ENCODE assay signal across 1 cellular context in genomic region chr22:43039800-43040199, GRCh38.
TF ChIP-seq lines count a peak whose summit lies in the region.

No MANE protein-coding gene starts in this region.

TF ChIP-seq in HepG2, 621 proteins besides CTCF, POLR2A, EP300 and RAD21 (continued from another document):
- TF ChIP-seq, protein P1, sequence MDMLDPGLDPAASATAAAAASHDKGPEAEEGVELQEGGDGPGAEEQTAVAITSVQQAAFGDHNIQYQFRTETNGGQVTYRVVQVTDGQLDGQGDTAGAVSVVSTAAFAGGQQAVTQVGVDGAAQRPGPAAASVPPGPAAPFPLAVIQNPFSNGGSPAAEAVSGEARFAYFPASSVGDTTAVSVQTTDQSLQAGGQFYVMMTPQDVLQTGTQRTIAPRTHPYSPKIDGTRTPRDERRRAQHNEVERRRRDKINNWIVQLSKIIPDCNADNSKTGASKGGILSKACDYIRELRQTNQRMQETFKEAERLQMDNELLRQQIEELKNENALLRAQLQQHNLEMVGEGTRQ (IDR thresholded peaks at IDR 0.05; ENCODE audit: low read depth, low read length), result no peak
- TF ChIP-seq, protein P1 (CRISPR knock-in tag; IDR thresholded peaks at IDR 0.05; ENCODE audit: borderline replicate concordance), result no peak
- TF ChIP-seq ARHGAP35 (CRISPR knock-in tag; IDR thresholded peaks at IDR 0.05; ENCODE audit: borderline replicate concordance), result no peak
- no peak for TF ChIP-seq CEBPG (CRISPR knock-in tag; IDR thresholded peaks at IDR 0.05)
- no peak for TF ChIP-seq DMAP1 (CRISPR knock-in tag; IDR thresholded peaks at IDR 0.05)
- TF ChIP-seq ZNF792 (CRISPR knock-in tag; IDR thresholded peaks at IDR 0.05), result no peak
- TF ChIP-seq ZNF556 (CRISPR knock-in tag; IDR thresholded peaks at IDR 0.05; ENCODE audit: borderline replicate concordance), result no peak
- TF ChIP-seq THAP8 (CRISPR knock-in tag; IDR thresholded peaks at IDR 0.05; ENCODE audit: borderline replicate concordance), result no peak
- no peak for TF ChIP-seq PHF8 (CRISPR knock-in tag; IDR thresholded peaks at IDR 0.05)
- TF ChIP-seq RAD51 (IDR thresholded peaks at IDR 0.05; ENCODE audit: borderline replicate concordance), result no peak
- TF ChIP-seq ZNF562 (CRISPR knock-in tag; IDR thresholded peaks at IDR 0.05; ENCODE audit: borderline replicate concordance), result no peak
- no peak for TF ChIP-seq ZNF253 (CRISPR knock-in tag; IDR thresholded peaks at IDR 0.05; ENCODE audit: borderline replicate concordance)
- TF ChIP-seq ZNF274 (CRISPR knock-in tag; IDR thresholded peaks at IDR 0.05), result no peak
- TF ChIP-seq GABPB1 (CRISPR knock-in tag; IDR thresholded peaks at IDR 0.05), result peak; percentile 17; the same call in 1 of the 2 replicates
- TF ChIP-seq CREB3 (CRISPR knock-in tag; IDR thresholded peaks at IDR 0.05), result no peak
- peak; percentile 74 for TF ChIP-seq ZEB1 (IDR thresholded peaks at IDR 0.05; ENCODE audit: insufficient replicate concordance, low read depth)
- TF ChIP-seq RERE (CRISPR knock-in tag; IDR thresholded peaks at IDR 0.05; ENCODE audit: low read depth), result no peak
- TF ChIP-seq, protein P2, sequence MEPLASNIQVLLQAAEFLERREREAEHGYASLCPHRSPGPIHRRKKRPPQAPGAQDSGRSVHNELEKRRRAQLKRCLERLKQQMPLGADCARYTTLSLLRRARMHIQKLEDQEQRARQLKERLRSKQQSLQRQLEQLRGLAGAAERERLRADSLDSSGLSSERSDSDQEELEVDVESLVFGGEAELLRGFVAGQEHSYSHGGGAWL (CRISPR knock-in tag; IDR thresholded peaks at IDR 0.05), result no peak
- no peak for TF ChIP-seq ZNF354B (CRISPR knock-in tag; IDR thresholded peaks at IDR 0.05)
- TF ChIP-seq ZNF652 (CRISPR knock-in tag; IDR thresholded peaks at IDR 0.05; ENCODE audit: borderline replicate concordance, low read depth), result no peak
